In genomic region chr9:134002796-134003195, GRCh38 we compare ENCODE assay signal across 36 cellular contexts.
"Had no signal": no experiment of that assay in that cellular context is flagged by ENCODE, and none has a peak within 500 bp of the region (broad histone marks: within the 10 kb centered on the region; RNA-seq: fewer than 3 reads in every experiment).

No MANE protein-coding gene starts in this region.

- H3K27me3 ChIP-seq: ascending aorta, cardiac muscle cell had no signal

- FAIRE-seq: TTC549 had no signal

- DNase-seq: activated B cell treated with CpG ODN at 0.5 μM for 24 hours; activated CD4-positive, alpha-beta memory T cell treated with anti-CD3 and anti-CD28 coated beads, Interleukin-2, amount 10 ng/mL, durations not matched to agents 7 days and 5 days; activated CD4-positive, alpha-beta T cell treated with anti-CD3 and anti-CD28 coated beads for 48 hours; activated CD4-positive, alpha-beta T cell treated with anti-CD3 and anti-CD28 coated beads, Interleukin-2, amount 10 ng/mL, durations not matched to agents 7 days and 5 days; activated CD4-positive, alpha-beta T cell treated with anti-CD3 and anti-CD28 coated beads, Interleukin-2, amount 50 U/mL, for 48 hours; activated CD4-positive, CD25-positive, alpha-beta regulatory T cell treated with anti-CD3 and anti-CD28 coated beads, Interleukin-2, amount 50 U/mL, for 72 hours; activated CD8-positive, alpha-beta memory T cell treated with anti-CD3 and anti-CD28 coated beads for 24 hours; activated CD8-positive, alpha-beta memory T cell treated with anti-CD3 and anti-CD28 coated beads, Interleukin-2, amount 10 ng/mL, durations not matched to agents 7 days and 5 days; activated CD8-positive, alpha-beta memory T cell treated with anti-CD3 and anti-CD28 coated beads, Interleukin-2, amount 50 U/mL, for 48 hours; activated CD8-positive, alpha-beta T cell treated with anti-CD3 and anti-CD28 coated beads, Interleukin-2, amount 10 ng/mL, durations not matched to agents 7 days and 5 days; activated effector memory CD4-positive, alpha-beta T cell treated with Interleukin-2 at 50 U/mL for 16 hours; activated gamma-delta T cell; activated naive CD4-positive, alpha-beta T cell treated with anti-CD3 and anti-CD28 coated beads, Interleukin-2, amount 10 ng/mL, durations not matched to agents 7 days and 5 days; activated naive CD4-positive, alpha-beta T cell treated with Interleukin-2 at 50 U/mL for 16 hours; activated naive CD8-positive, alpha-beta T cell treated with anti-CD3 and anti-CD28 coated beads, Interleukin-2, amount 10 ng/mL, durations not matched to agents 7 days and 5 days; activated naive CD8-positive, alpha-beta T cell treated with anti-CD3 and anti-CD28 coated beads, Interleukin-2, amount 50 U/mL, for 24 hours; activated T-cell treated with anti-CD3 and anti-CD28 coated beads, Interleukin-2, amount 50 U/mL, for 24 hours; activated T-cell treated with anti-CD3 and anti-CD28 coated beads, Interleukin-2, amount 50 U/mL, for 48 hours; amygdala; anterior cingulate cortex; caudate nucleus; SW 1271; T-helper 1 cell; T-helper 2 cell; T-helper 9 cell had no signal

- H3K4me1 ChIP-seq: ascending aorta had no signal

- H3K27me3 Mint-ChIP-seq: activated CD4-positive, alpha-beta T cell treated with anti-CD3 and anti-CD28 coated beads, Interleukin-2, amount 10 ng/mL, durations not matched to agents 7 days and 5 days; activated CD8-positive, alpha-beta memory T cell treated with anti-CD3 and anti-CD28 coated beads, Interleukin-2, amount 10 ng/mL, durations not matched to agents 7 days and 5 days; activated naive CD4-positive, alpha-beta T cell treated with anti-CD3 and anti-CD28 coated beads, Interleukin-2, amount 50 U/mL, for 24 hours; activated naive CD8-positive, alpha-beta T cell treated with anti-CD3 and anti-CD28 coated beads, Interleukin-2, amount 10 ng/mL, durations not matched to agents 7 days and 5 days; brain had no signal

- H3K36me3 ChIP-seq: ascending aorta, cardiac muscle cell had no signal

- H3K4me3 ChIP-seq: ascending aorta, cardiac muscle cell had no signal

- H3K36me3 Mint-ChIP-seq: activated CD8-positive, alpha-beta memory T cell treated with anti-CD3 and anti-CD28 coated beads, Interleukin-2, amount 10 ng/mL, durations not matched to agents 7 days and 5 days; activated naive CD4-positive, alpha-beta T cell treated with anti-CD3 and anti-CD28 coated beads, Interleukin-2, amount 10 ng/mL, durations not matched to agents 7 days and 5 days; activated naive CD4-positive, alpha-beta T cell treated with anti-CD3 and anti-CD28 coated beads, Interleukin-2, amount 50 U/mL, for 24 hours; activated naive CD8-positive, alpha-beta T cell; activated naive CD8-positive, alpha-beta T cell treated with anti-CD3 and anti-CD28 coated beads, Interleukin-2, amount 10 ng/mL, durations not matched to agents 7 days and 5 days; brain had no signal

- ATAC-seq: activated CD8-positive, alpha-beta memory T cell treated with anti-CD3 and anti-CD28 coated beads, Interleukin-2, amount 10 ng/mL, durations not matched to agents 7 days and 5 days; activated CD8-positive, alpha-beta T cell treated with anti-CD3 and anti-CD28 coated beads, Interleukin-2, amount 10 ng/mL, durations not matched to agents 7 days and 5 days; activated naive CD8-positive, alpha-beta T cell treated with anti-CD3 and anti-CD28 coated beads, Interleukin-2, amount 50 U/mL, for 24 hours had no signal

- H3K27ac Mint-ChIP-seq: activated B cell treated with CpG ODN at 0.5 μM for 24 hours; activated CD4-positive, alpha-beta memory T cell treated with anti-CD3 and anti-CD28 coated beads, Interleukin-2, amount 10 ng/mL, durations not matched to agents 7 days and 5 days; activated CD4-positive, alpha-beta T cell treated with anti-CD3 and anti-CD28 coated beads, Interleukin-2, amount 10 ng/mL, durations not matched to agents 7 days and 5 days; activated CD8-positive, alpha-beta memory T cell treated with anti-CD3 and anti-CD28 coated beads, Interleukin-2, amount 10 ng/mL, durations not matched to agents 7 days and 5 days; activated naive CD4-positive, alpha-beta T cell treated with anti-CD3 and anti-CD28 coated beads, Interleukin-2, amount 10 ng/mL, durations not matched to agents 7 days and 5 days; activated naive CD4-positive, alpha-beta T cell treated with anti-CD3 and anti-CD28 coated beads, Interleukin-2, amount 50 U/mL, for 24 hours; activated naive CD8-positive, alpha-beta T cell; activated naive CD8-positive, alpha-beta T cell treated with anti-CD3 and anti-CD28 coated beads, Interleukin-2, amount 10 ng/mL, durations not matched to agents 7 days and 5 days; activated naive CD8-positive, alpha-beta T cell treated with anti-CD3 and anti-CD28 coated beads, Interleukin-2, amount 50 U/mL, for 24 hours; activated T-cell treated with anti-CD3 and anti-CD28 coated beads, Interleukin-2, amount 50 U/mL, for 24 hours; activated T-helper 2 cell treated with anti-CD3 and anti-CD28 coated beads, Interferon-gamma antibody, Interleukin-2, Interleukin-4, amounts not matched to agents 10 μg/mL and 5 μg/mL and 100 μg/mL, durations not matched to agents 14 hours and 24 hours and 36 hours; T-helper 1 cell treated with Interleukin-12 subunit alpha and Interleukin-12 subunit beta and Interleukin-4 antibody, amounts not matched to agents 30 μg/mL and 1 μg/mL, for 36 hours; T-helper 2 cell treated with Interferon-gamma antibody and Interleukin-4, amounts not matched to agents 5 μg/mL and 100 μg/mL, for 36 hours had no signal

- H3K9me3 Mint-ChIP-seq: activated B cell treated with CpG ODN at 0.5 μM for 24 hours; activated CD4-positive, alpha-beta memory T cell treated with anti-CD3 and anti-CD28 coated beads, Interleukin-2, amount 10 ng/mL, durations not matched to agents 7 days and 5 days; activated CD4-positive, alpha-beta T cell treated with anti-CD3 and anti-CD28 coated beads, Interleukin-2, amount 10 ng/mL, durations not matched to agents 7 days and 5 days; activated naive CD4-positive, alpha-beta T cell treated with anti-CD3 and anti-CD28 coated beads, Interleukin-2, amount 10 ng/mL, durations not matched to agents 7 days and 5 days; activated naive CD4-positive, alpha-beta T cell treated with anti-CD3 and anti-CD28 coated beads, Interleukin-2, amount 50 U/mL, for 24 hours; activated naive CD8-positive, alpha-beta T cell treated with anti-CD3 and anti-CD28 coated beads, Interleukin-2, amount 10 ng/mL, durations not matched to agents 7 days and 5 days; activated naive CD8-positive, alpha-beta T cell treated with anti-CD3 and anti-CD28 coated beads, Interleukin-2, amount 50 U/mL, for 24 hours; activated T-cell treated with anti-CD3 and anti-CD28 coated beads, Interleukin-2, amount 50 U/mL, for 24 hours; activated T-helper 2 cell treated with anti-CD3 and anti-CD28 coated beads, Interferon-gamma antibody, Interleukin-2, Interleukin-4, amounts not matched to agents 10 μg/mL and 5 μg/mL and 100 μg/mL, durations not matched to agents 14 hours and 24 hours and 36 hours; central memory CD8-positive, alpha-beta T cell; T-helper 1 cell treated with Interleukin-12 subunit alpha and Interleukin-12 subunit beta and Interleukin-4 antibody, amounts not matched to agents 30 μg/mL and 1 μg/mL, for 36 hours; T-helper 2 cell treated with Interferon-gamma antibody and Interleukin-4, amounts not matched to agents 5 μg/mL and 100 μg/mL, for 36 hours had no signal

- H3K4me3 Mint-ChIP-seq: activated B cell treated with CpG ODN at 0.5 μM for 24 hours; activated CD4-positive, alpha-beta memory T cell treated with anti-CD3 and anti-CD28 coated beads, Interleukin-2, amount 10 ng/mL, durations not matched to agents 7 days and 5 days; activated CD4-positive, alpha-beta T cell treated with anti-CD3 and anti-CD28 coated beads, Interleukin-2, amount 10 ng/mL, durations not matched to agents 7 days and 5 days; activated CD8-positive, alpha-beta memory T cell treated with anti-CD3 and anti-CD28 coated beads, Interleukin-2, amount 10 ng/mL, durations not matched to agents 7 days and 5 days; activated CD8-positive, alpha-beta T cell treated with anti-CD3 and anti-CD28 coated beads, Interleukin-2, amount 10 ng/mL, durations not matched to agents 7 days and 5 days; activated naive CD4-positive, alpha-beta T cell treated with anti-CD3 and anti-CD28 coated beads, Interleukin-2, amount 10 ng/mL, durations not matched to agents 7 days and 5 days; activated naive CD4-positive, alpha-beta T cell treated with anti-CD3 and anti-CD28 coated beads, Interleukin-2, amount 50 U/mL, for 24 hours; activated naive CD8-positive, alpha-beta T cell; activated naive CD8-positive, alpha-beta T cell treated with anti-CD3 and anti-CD28 coated beads, Interleukin-2, amount 10 ng/mL, durations not matched to agents 7 days and 5 days; activated naive CD8-positive, alpha-beta T cell treated with anti-CD3 and anti-CD28 coated beads, Interleukin-2, amount 50 U/mL, for 24 hours; activated T-cell treated with anti-CD3 and anti-CD28 coated beads, Interleukin-2, amount 50 U/mL, for 24 hours; brain; central memory CD8-positive, alpha-beta T cell; T-helper 1 cell treated with Interleukin-12 subunit alpha and Interleukin-12 subunit beta and Interleukin-4 antibody, amounts not matched to agents 30 μg/mL and 1 μg/mL, for 36 hours; T-helper 2 cell treated with Interferon-gamma antibody and Interleukin-4, amounts not matched to agents 5 μg/mL and 100 μg/mL, for 36 hours had no signal

- H3K9me3 ChIP-seq: ascending aorta had no signal

- H3K27ac ChIP-seq: ascending aorta, cardiac muscle cell, VCaP had no signal

- H3K4me1 Mint-ChIP-seq: activated CD4-positive, alpha-beta memory T cell treated with anti-CD3 and anti-CD28 coated beads, Interleukin-2, amount 10 ng/mL, durations not matched to agents 7 days and 5 days; activated CD4-positive, alpha-beta T cell treated with anti-CD3 and anti-CD28 coated beads, Interleukin-2, amount 10 ng/mL, durations not matched to agents 7 days and 5 days; activated CD8-positive, alpha-beta memory T cell treated with anti-CD3 and anti-CD28 coated beads, Interleukin-2, amount 10 ng/mL, durations not matched to agents 7 days and 5 days; activated naive CD4-positive, alpha-beta T cell treated with anti-CD3 and anti-CD28 coated beads, Interleukin-2, amount 10 ng/mL, durations not matched to agents 7 days and 5 days; activated naive CD4-positive, alpha-beta T cell treated with anti-CD3 and anti-CD28 coated beads, Interleukin-2, amount 50 U/mL, for 24 hours; activated naive CD8-positive, alpha-beta T cell treated with anti-CD3 and anti-CD28 coated beads, Interleukin-2, amount 10 ng/mL, durations not matched to agents 7 days and 5 days; activated naive CD8-positive, alpha-beta T cell treated with anti-CD3 and anti-CD28 coated beads, Interleukin-2, amount 50 U/mL, for 24 hours; central memory CD8-positive, alpha-beta T cell had no signal
